16 cellular contexts compared by ENCODE assay signal in the genomic region with DNA sequence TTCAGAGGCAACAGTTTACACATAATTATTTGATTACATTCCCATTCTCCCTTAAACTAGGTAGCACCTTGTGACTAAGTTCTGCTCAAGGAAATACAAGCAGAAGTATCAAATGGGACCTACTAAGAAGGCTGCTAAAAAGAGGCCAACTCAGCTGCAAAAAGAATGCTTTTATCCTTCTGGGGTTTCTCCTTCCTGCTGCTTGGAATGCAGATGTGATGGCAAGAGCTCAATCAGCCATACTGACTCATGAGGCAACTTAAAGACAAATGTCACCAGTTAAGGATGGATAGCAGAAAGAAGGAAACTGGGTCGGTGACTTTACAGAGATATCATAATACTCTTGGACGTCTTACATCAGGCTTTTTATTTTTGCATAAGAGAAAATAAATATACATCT. TPM values are rescaled to one million over a fixed set of nuclear protein-coding genes. Genes with fewer than 3 reads are reported as not detected.
DNase-seq lines count a peak whose midpoint lies in the region; ATAC-seq and TF ChIP-seq lines count a peak whose summit lies in the region.
"Had no signal": no experiment of that assay in that cellular context is flagged by ENCODE, and none has a peak within 500 bp of the region (broad histone marks: within the 10 kb centered on the region; RNA-seq: fewer than 3 reads in every experiment).

No MANE protein-coding gene starts in this region.

- no peak overlapping the region for H2AFZ ChIP-seq in GM23248

- H3K27me3 ChIP-seq in GM23248 (replicated peaks; ENCODE audit: insufficient read depth): no peaks in the 10 kb centered on the region
- no peaks in the 10 kb centered on the region for H3K27me3 ChIP-seq in Panc1 (ENCODE audit: control insufficient read depth, insufficient read depth, low read length)

- CTCF ChIA-PET in Panc1 (lab: Charles Lee): no interaction called here

- H3K4me2 ChIP-seq in GM23248 (ENCODE audit: unreplicated experiment): no peak overlapping the region
- H3K4me2 ChIP-seq: A549 had no signal

- WGBS in GM23248 (ENCODE audit: low coverage in 1 of 2, low lambda C conversion rate in 2 of 2, missing lambda C conversion rate in 2 of 2), 2 experiments: 45 to 46% methylated on average over 2 of the region's 2 CpGs

- no peak overlapping the region for H3K9ac ChIP-seq in GM23248

- H4K20me1 ChIP-seq in GM23248 (ENCODE audit: insufficient read depth): no peaks in the 10 kb centered on the region

- no peaks in the 10 kb centered on the region for H3K9me3 ChIP-seq in GM23248 (ENCODE audit: low read depth)
- H3K9me3 ChIP-seq in Panc1 (ENCODE audit: control insufficient read depth, insufficient read depth, low read depth, low read length): no peaks in the 10 kb centered on the region; the same call in 1 of the 2 replicates
- H3K9me3 ChIP-seq: A549, Caco-2 had no signal

- no peak for TF ChIP-seq CTCF in Panc1 (IDR thresholded peaks at IDR 0.05)

- no peaks in the 10 kb centered on the region for H3K79me2 ChIP-seq in GM23248 (ENCODE audit: insufficient read depth)

- H3K4me3 ChIP-seq in GM23248 (no peak overlapping the region), Panc1 (ENCODE audit: low read depth in 2 of 2, low read length in 2 of 2) (no peak overlapping the region)
- H3K4me3 ChIP-seq: A549 had no signal

- H3K4me1 ChIP-seq in GM23248 (ENCODE audit: insufficient read depth) (peaks cover 9% of the 10 kb centered on the region; the same call in 1 of the 2 replicates), Panc1 (ENCODE audit: control insufficient read depth, insufficient read depth, low read length) (no peaks in the 10 kb centered on the region)
- H3K4me1 ChIP-seq: A549, Caco-2 had no signal

- H3K9me2 ChIP-seq in GM23248 (ENCODE audit: insufficient read depth): no peaks in the 10 kb centered on the region

- intact Hi-C loops in Panc1 (cut with micrococcal nuclease; ENCODE audit: unreplicated experiment): no loop called here

- DNase-seq in AG20443 (ENCODE audit: low spot score) (peak; percentile 10), GM23248 (peak; percentile 31), Panc1 (ENCODE audit: low read depth, low spot score) (no peak), fibroblast of peridontal ligament (ENCODE audit: extremely low read depth) (peak; percentile 37), hypothalamus (lab: John Stamatoyannopoulos, UW) (no peak), NCI-H82 (lab: John Stamatoyannopoulos, UW) (no peak)
- DNase-seq: AML-193, Caco-2, Kasumi-1, NCI-H1930, NCI-H2171, NCI-H446 treated with DMSO at 0.1 percent for 48 hours had no signal

- no peak overlapping the region for H3K27ac ChIP-seq in GM23248
- peak overlapping the region; percentile 75; the same call in 1 of the 2 replicates for H3K27ac ChIP-seq in Panc1 (ENCODE audit: low read length)
- H3K27ac ChIP-seq: A549 had no signal

- in situ Hi-C loops in GM23248 (cut with MboI) (no loop called here), Panc1 (cut with HindIII; ENCODE audit: low pct_unique_long_range_greater_than_20kb, low sequenced_read_pairs) (no loop called here)

- peaks cover 11% of the 10 kb centered on the region for H3F3A ChIP-seq in GM23248 (ENCODE audit: insufficient read depth)

- POLR2A ChIA-PET in Panc1 (lab: Charles Lee): no interaction called here

- no TSS peak for BruUV-seq in Panc1 (replicated peaks; lab: Mats Ljungman, UMichigan)

- ATAC-seq in Panc1: no peak
- no peak for ATAC-seq in HG02623 (IDR thresholded peaks at IDR 0.05; ENCODE audit: unreplicated experiment)
- no peak for ATAC-seq in GM19397 (IDR thresholded peaks at IDR 0.05; ENCODE audit: unreplicated experiment)
- ATAC-seq: A549, HepG2 had no signal

- H3K36me3 ChIP-seq in GM23248 (ENCODE audit: low read depth) (no peaks in the 10 kb centered on the region), Panc1 (ENCODE audit: control insufficient read depth, insufficient read depth, low read length) (no peaks in the 10 kb centered on the region)

RNA-seq across cellular contexts. Expression of a gene that starts 38.0 kb away (rescaled TPM):
- total RNA-seq in GM23248 (2014; rRNA removed; shearing (Covaris generic)): 275 and 290 TPM in 2 replicates
- polyA plus RNA-seq in GM23248 (2016; fragmentation: Nextera tagmentation; extraction: Ambion mirVana): 353 and 363 TPM in 2 replicates
- 328 TPM for total RNA-seq in Panc1 (2021; ENCODE audit: unreplicated experiment)
- 340 TPM for polyA plus RNA-seq in Panc1 (2012; ENCODE audit: insufficient read length)

Comparison
In these comparisons a context has a peak if more than half of its experiments do, and no peak if none do; other contexts are left out.
1. DNase-seq: peak in AG20443 (single experiment), GM23248 (single experiment) and fibroblast of peridontal ligament (single experiment); none in Panc1 (single experiment), hypothalamus (0 of 51) and NCI-H82 (single experiment).